1 cellular context compared by ENCODE assay signal in genomic region chr17:42113293-42114069, GRCh38.
TF ChIP-seq lines count a peak whose summit lies in the region.

No MANE protein-coding gene starts in this region.

TF ChIP-seq in SK-N-SH treated with all-trans-retinoic acid at 6 μM for 48 hours, 23 proteins besides CTCF, POLR2A, EP300 and RAD21 (continued from another document):
- TF ChIP-seq PPARA (CRISPR knock-in tag; IDR thresholded peaks at IDR 0.05; ENCODE audit: borderline replicate concordance) = no peak
